15 cellular contexts compared by ENCODE assay signal in genomic region chr20:4233520-4233919, GRCh38. TPM values are rescaled to one million over a fixed set of nuclear protein-coding genes. Genes with fewer than 3 reads are reported as not detected.
DNase-seq lines count a peak whose midpoint lies in the region; ATAC-seq, FAIRE-seq and TF ChIP-seq lines count a peak whose summit lies in the region.
"Had no signal": no experiment of that assay in that cellular context is flagged by ENCODE, and none has a peak within 500 bp of the region (broad histone marks: within the 10 kb centered on the region; RNA-seq: fewer than 3 reads in every experiment).

No MANE protein-coding gene starts in this region.

- no peaks in the 10 kb centered on the region for H3K36me3 ChIP-seq in kidney epithelial cell (ENCODE audit: control insufficient read depth, insufficient read depth, low read length)
- H3K36me3 ChIP-seq: left lung had no signal

- peaks cover 9% of the 10 kb centered on the region for H3K27me3 Mint-ChIP-seq in activated CD4-positive, alpha-beta T cell treated with anti-CD3 and anti-CD28 coated beads for 36 hours

- no peak for ATAC-seq in activated CD4-positive, alpha-beta T cell treated with anti-CD3 and anti-CD28 coated beads for 36 hours
- ATAC-seq in SK-N-SH treated with all-trans-retinoic acid at 6 μM for 48 hours (peak; percentile 7; the same call in 1 of the 3 replicates), GM18520 (IDR thresholded peaks at IDR 0.05; ENCODE audit: unreplicated experiment) (no peak)
- no peak for ATAC-seq in stimulated activated effector memory CD8-positive, alpha-beta T cell treated with anti-CD3 and anti-CD28 coated beads, Interleukin-12 subunit alpha, Interleukin-12 subunit beta, amount 100 ng/mL, for 72 hours

- no peak for TF ChIP-seq POLR2A in GM12891 (IDR thresholded peaks at IDR 0.05; ENCODE audit: low read depth, low read length)

- no peak overlapping the region for H3K4me3 Mint-ChIP-seq in activated CD4-positive, alpha-beta T cell treated with anti-CD3 and anti-CD28 coated beads for 36 hours
- no peak overlapping the region for H3K4me3 Mint-ChIP-seq in stimulated activated effector memory CD8-positive, alpha-beta T cell treated with anti-CD3 and anti-CD28 coated beads, Interleukin-12 subunit alpha, Interleukin-12 subunit beta, amount 100 ng/mL, for 72 hours

- peak; percentile 43 for TF ChIP-seq CTCF in GM12875 (IDR thresholded peaks at IDR 0.05; ENCODE audit: borderline replicate concordance, insufficient read depth, low read depth, low read length)
- TF ChIP-seq CTCF in kidney epithelial cell (IDR thresholded peaks at IDR 0.05; ENCODE audit: insufficient read depth, low read length, poor library complexity, severe bottlenecking): peak; percentile 5

- no peaks in the 10 kb centered on the region for H3K4me1 Mint-ChIP-seq in activated CD4-positive, alpha-beta T cell treated with anti-CD3 and anti-CD28 coated beads for 36 hours
- no peaks in the 10 kb centered on the region for H3K4me1 Mint-ChIP-seq in stimulated activated effector memory CD8-positive, alpha-beta T cell treated with anti-CD3 and anti-CD28 coated beads, Interleukin-12 subunit alpha, Interleukin-12 subunit beta, amount 100 ng/mL, for 72 hours

- CTCF ChIA-PET in activated CD4-positive, alpha-beta T cell treated with anti-CD3 and anti-CD28 coated beads for 36 hours (lab: Charles Lee): no interaction called here

- no peak overlapping the region for H3K4me3 ChIP-seq in GM12875 (ENCODE audit: low read depth, low read length)
- H3K4me3 ChIP-seq in kidney epithelial cell (ENCODE audit: low read depth, low read length): no peak overlapping the region
- H3K4me3 ChIP-seq: A549, left lung had no signal

- intact Hi-C loops in activated CD4-positive, alpha-beta T cell treated with anti-CD3 and anti-CD28 coated beads for 36 hours (cut with DNase I, micrococcal nuclease): no loop called here

- no peaks in the 10 kb centered on the region for H3K36me3 Mint-ChIP-seq in activated CD4-positive, alpha-beta T cell treated with anti-CD3 and anti-CD28 coated beads for 36 hours (ENCODE audit: low read depth)
- no peaks in the 10 kb centered on the region for H3K36me3 Mint-ChIP-seq in stimulated activated effector memory CD8-positive, alpha-beta T cell treated with anti-CD3 and anti-CD28 coated beads, Interleukin-12 subunit alpha, Interleukin-12 subunit beta, amount 100 ng/mL, for 72 hours

- no peaks in the 10 kb centered on the region for H3K27me3 ChIP-seq in kidney epithelial cell (ENCODE audit: control insufficient read depth, insufficient read depth, low read length)

- POLR2A ChIA-PET in activated CD4-positive, alpha-beta T cell treated with anti-CD3 and anti-CD28 coated beads for 36 hours (lab: Charles Lee): no interaction called here

- no peak for FAIRE-seq in GM12891 (lab: Jason Lieb, UNC)
- FAIRE-seq: A549, G401.6 had no signal

- peak; percentile 27 for DNase-seq in activated CD4-positive, alpha-beta T cell treated with anti-CD3 and anti-CD28 coated beads for 36 hours
- DNase-seq in activated CD4-positive, alpha-beta T cell treated with anti-CD3 and anti-CD28 coated beads, Interleukin-2, amount 50 U/mL, for 1 hour: no peak
- DNase-seq in kidney epithelial cell (ENCODE audit: low read depth) (no peak), GM12891 (ENCODE audit: insufficient read length, low spot score) (no peak)
- DNase-seq in stimulated activated effector memory CD8-positive, alpha-beta T cell treated with anti-CD3 and anti-CD28 coated beads, Interleukin-12 subunit alpha, Interleukin-12 subunit beta, amount 100 ng/mL, for 72 hours (ENCODE audit: low spot score in 2 of 2): no peak
- DNase-seq: activated effector memory CD4-positive, alpha-beta T cell treated with Interleukin-2 at 50 U/mL for 16 hours; left lung; NCI-H2171 treated with DMSO at 0.1 percent for 48 hours; SIG-M5; stimulated activated CD4-positive, alpha-beta T cell treated with anti-CD3 and anti-CD28 coated beads, Interleukin-12 subunit alpha, Interleukin-12 subunit beta, amount 100 ng/mL, for 4 hours had no signal

- H3K27ac Mint-ChIP-seq in activated CD4-positive, alpha-beta T cell treated with anti-CD3 and anti-CD28 coated beads for 36 hours: no peak overlapping the region
- no peak overlapping the region for H3K27ac Mint-ChIP-seq in stimulated activated effector memory CD8-positive, alpha-beta T cell treated with anti-CD3 and anti-CD28 coated beads, Interleukin-12 subunit alpha, Interleukin-12 subunit beta, amount 100 ng/mL, for 72 hours

- no peaks in the 10 kb centered on the region for H3K9me3 Mint-ChIP-seq in activated CD4-positive, alpha-beta T cell treated with anti-CD3 and anti-CD28 coated beads for 36 hours (ENCODE audit: low read depth)
- H3K9me3 Mint-ChIP-seq in stimulated activated effector memory CD8-positive, alpha-beta T cell treated with anti-CD3 and anti-CD28 coated beads, Interleukin-12 subunit alpha, Interleukin-12 subunit beta, amount 100 ng/mL, for 72 hours: no peaks in the 10 kb centered on the region

TF ChIP-seq in SK-N-SH treated with all-trans-retinoic acid at 6 μM for 48 hours, 23 proteins besides CTCF, POLR2A, EP300 and RAD21 (continues in another document):
- no peak for TF ChIP-seq PPARA (CRISPR knock-in tag; IDR thresholded peaks at IDR 0.05; ENCODE audit: borderline replicate concordance)
- TF ChIP-seq POU6F1 (CRISPR knock-in tag; IDR thresholded peaks at IDR 0.05; ENCODE audit: borderline replicate concordance, low read depth): no peak
- TF ChIP-seq OSR1 (CRISPR knock-in tag; IDR thresholded peaks at IDR 0.05): no peak
- no peak for TF ChIP-seq ZNF565 (CRISPR knock-in tag; conservative IDR thresholded peaks at IDR 0.05; ENCODE audit: low read depth)
- TF ChIP-seq BACH2 (CRISPR knock-in tag; IDR thresholded peaks at IDR 0.05; ENCODE audit: borderline replicate concordance): no peak

TF ChIP-seq in GM12891, 5 proteins besides CTCF, POLR2A, EP300 and RAD21:
- TF ChIP-seq POU2F2 (IDR thresholded peaks at IDR 0.05; ENCODE audit: low read depth, low read length) (no peak), SPI1 (IDR thresholded peaks at IDR 0.05; ENCODE audit: low read depth, low read length) (no peak), TAF1 (IDR thresholded peaks at IDR 0.05; ENCODE audit: low read depth, low read length) (no peak), PAX5 (IDR thresholded peaks at IDR 0.05; ENCODE audit: insufficient read depth, low read length, severe bottlenecking) (no peak), POLR2AphosphoS5 (IDR thresholded peaks at IDR 0.05; ENCODE audit: low read depth, low read length) (no peak)

RNA-seq across cellular contexts. Expression of gene ADRA1D, which starts 15.6 kb away (rescaled TPM):
- not detected for total RNA-seq in activated CD4-positive, alpha-beta T cell treated with anti-CD3 and anti-CD28 coated beads for 36 hours
- total RNA-seq in kidney epithelial cell: 0.33 and 0.96 TPM in 2 replicates
- polyA plus RNA-seq in GM12891 (2012; ENCODE audit: low read depth, missing spikeins): 0.22 TPM
